8 cellular contexts compared by ENCODE assay signal in the genomic region with DNA sequence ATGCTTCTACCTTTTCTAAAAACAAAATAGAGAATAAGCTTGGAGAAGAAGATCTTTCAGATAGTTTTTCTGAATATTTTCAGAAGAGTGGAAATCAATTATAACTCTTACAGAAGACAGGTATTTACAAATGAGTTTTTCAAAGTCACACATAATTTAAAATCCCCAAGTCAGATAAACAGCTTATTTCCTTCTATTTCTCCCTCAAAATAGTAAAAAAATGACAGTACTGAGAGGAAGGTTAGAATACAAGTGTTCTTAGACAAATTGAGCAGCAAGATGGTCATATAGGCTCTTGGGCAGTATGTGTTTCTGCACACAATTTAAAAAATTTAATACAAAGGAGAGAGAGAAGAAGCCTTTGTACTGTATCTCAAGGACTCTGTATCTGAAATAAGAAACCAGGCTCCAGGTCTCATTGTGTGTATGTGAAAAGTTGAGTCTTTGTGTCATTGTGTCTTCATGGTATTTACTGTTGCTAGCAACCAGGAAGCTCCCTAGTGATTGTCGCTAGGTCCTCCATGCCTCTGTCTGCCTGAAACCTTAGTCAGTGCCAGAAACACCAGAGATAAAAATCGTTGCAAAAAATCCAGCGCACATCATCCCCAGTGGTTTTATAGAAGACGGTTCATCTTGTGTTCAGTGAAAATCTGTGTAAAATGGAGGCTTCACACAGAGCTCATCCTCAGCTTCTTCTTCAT. TPM values are rescaled to one million over a fixed set of nuclear protein-coding genes. Genes with fewer than 3 reads are reported as not detected.
A peak's percentile ranks its signal among the peaks of the same experiment; 100 is the strongest.
DNase-seq lines count a peak whose midpoint lies in the region; ATAC-seq and TF ChIP-seq lines count a peak whose summit lies in the region.

No MANE protein-coding gene starts in this region.

- H3K27me3 Mint-ChIP-seq in activated T-helper 1 cell treated with anti-CD3 and anti-CD28 coated beads, Interleukin-12 subunit alpha, Interleukin-12 subunit beta, Interleukin-2, Interleukin-4 antibody, amounts not matched to agents 30 ng/mL and 10 ng/mL and 1 ng/mL, durations not matched to agents 14 hours and 24 hours and 36 hours (ENCODE audit: insufficient read depth), result peaks cover 10% of the 10 kb centered on the region

- H3K4me3 ChIP-seq in right atrium auricular region, result no peak overlapping the region
- H3K4me3 ChIP-seq in skeletal muscle tissue (ENCODE audit: low read length in 3 of 3), result peak overlapping the region in 1 of 3 donors; percentile 25

- DNase-seq in DMS53 (lab: John Stamatoyannopoulos, UW) (peak; percentile 87), NCI-H1417 (lab: John Stamatoyannopoulos, UW) (peak; percentile 79 to 94 (median 84)), right atrium auricular region (ENCODE audit: low spot score) (peak; percentile 57), GM10266 (ENCODE audit: extremely low spot score) (no peak), inferior parietal cortex (ENCODE audit: extremely low spot score) (no peak)
- no peak for DNase-seq in activated T-helper 1 cell treated with anti-CD3 and anti-CD28 coated beads, Interleukin-12 subunit alpha, Interleukin-12 subunit beta, Interleukin-2, Interleukin-4 antibody, amounts not matched to agents 30 ng/mL and 10 ng/mL and 1 ng/mL, durations not matched to agents 14 hours and 24 hours and 36 hours (ENCODE audit: low spot score)

- H3K27me3 ChIP-seq in right atrium auricular region (no peaks in the 10 kb centered on the region), skeletal muscle tissue (ENCODE audit: control insufficient read depth in 3 of 3, insufficient read depth in 3 of 3, low read length in 3 of 3) (no peaks in the 10 kb centered on the region)

- TF ChIP-seq CTCF in right atrium auricular region (IDR thresholded peaks at IDR 0.05), result no peak
- TF ChIP-seq CTCF in GM10266 (IDR thresholded peaks at IDR 0.05; ENCODE audit: control insufficient read depth, insufficient read depth, low read depth, missing control alignments), result no peak

- no peaks in the 10 kb centered on the region for H3K36me3 ChIP-seq in right atrium auricular region
- H3K36me3 ChIP-seq in skeletal muscle tissue (ENCODE audit: control insufficient read depth in 3 of 3, insufficient read depth in 3 of 3, low read length in 3 of 3), result no peaks in the 10 kb centered on the region

- peaks cover 13% of the 10 kb centered on the region for H3K4me1 Mint-ChIP-seq in activated T-helper 1 cell treated with anti-CD3 and anti-CD28 coated beads, Interleukin-12 subunit alpha, Interleukin-12 subunit beta, Interleukin-2, Interleukin-4 antibody, amounts not matched to agents 30 ng/mL and 10 ng/mL and 1 ng/mL, durations not matched to agents 14 hours and 24 hours and 36 hours (ENCODE audit: low read depth)

- ATAC-seq in GM21576 (IDR thresholded peaks at IDR 0.05; ENCODE audit: unreplicated experiment), result no peak

- H3K9me3 ChIP-seq in right atrium auricular region, result no peaks in the 10 kb centered on the region
- no peaks in the 10 kb centered on the region for H3K9me3 ChIP-seq in skeletal muscle tissue (ENCODE audit: control insufficient read depth in 3 of 3, low read length in 3 of 3)

- H3K9ac ChIP-seq in skeletal muscle tissue (ENCODE audit: low read depth in 1 of 3, low read length in 3 of 3), result peak overlapping the region in 1 of 3 donors; percentile 24

- H3K9me3 Mint-ChIP-seq in activated T-helper 1 cell treated with anti-CD3 and anti-CD28 coated beads, Interleukin-12 subunit alpha, Interleukin-12 subunit beta, Interleukin-2, Interleukin-4 antibody, amounts not matched to agents 30 ng/mL and 10 ng/mL and 1 ng/mL, durations not matched to agents 14 hours and 24 hours and 36 hours, result no peaks in the 10 kb centered on the region

- no peaks in the 10 kb centered on the region for H3K36me3 Mint-ChIP-seq in activated T-helper 1 cell treated with anti-CD3 and anti-CD28 coated beads, Interleukin-12 subunit alpha, Interleukin-12 subunit beta, Interleukin-2, Interleukin-4 antibody, amounts not matched to agents 30 ng/mL and 10 ng/mL and 1 ng/mL, durations not matched to agents 14 hours and 24 hours and 36 hours (ENCODE audit: low read depth)

- intact Hi-C loops in activated T-helper 1 cell treated with anti-CD3 and anti-CD28 coated beads, Interleukin-12 subunit alpha, Interleukin-12 subunit beta, Interleukin-2, Interleukin-4 antibody, amounts not matched to agents 30 ng/mL and 10 ng/mL and 1 ng/mL, durations not matched to agents 14 hours and 24 hours and 36 hours (cut with micrococcal nuclease), result loop anchor here (1.0 kb wide), 1 partner anchor 12 kb away; a partner anchor contains a TSS

- H3K27ac Mint-ChIP-seq in activated T-helper 1 cell treated with anti-CD3 and anti-CD28 coated beads, Interleukin-12 subunit alpha, Interleukin-12 subunit beta, Interleukin-2, Interleukin-4 antibody, amounts not matched to agents 30 ng/mL and 10 ng/mL and 1 ng/mL, durations not matched to agents 14 hours and 24 hours and 36 hours, result peak overlapping the region; percentile 9

- H3K4me1 ChIP-seq in right atrium auricular region, result peaks cover 0 to 19% of the 10 kb centered on the region in 2 donors
- peaks cover 7 to 14% (median 10%) of the 10 kb centered on the region in 3 donors for H3K4me1 ChIP-seq in skeletal muscle tissue (ENCODE audit: control insufficient read depth in 3 of 3, insufficient read depth in 3 of 3, low read length in 3 of 3)

- peak overlapping the region; percentile 58 to 80 for H3K27ac ChIP-seq in right atrium auricular region
- H3K27ac ChIP-seq in skeletal muscle tissue (ENCODE audit: low read depth, low read length), result peak overlapping the region; percentile 66

- no peak overlapping the region for H3K4me3 Mint-ChIP-seq in activated T-helper 1 cell treated with anti-CD3 and anti-CD28 coated beads, Interleukin-12 subunit alpha, Interleukin-12 subunit beta, Interleukin-2, Interleukin-4 antibody, amounts not matched to agents 30 ng/mL and 10 ng/mL and 1 ng/mL, durations not matched to agents 14 hours and 24 hours and 36 hours

RNA-seq across cellular contexts. Expression of a gene that starts 12.9 kb away (rescaled TPM):
- 46.7 and 47.2 TPM in 2 replicates for total RNA-seq in activated T-helper 1 cell treated with anti-CD3 and anti-CD28 coated beads, Interleukin-12 subunit alpha, Interleukin-12 subunit beta, Interleukin-2, Interleukin-4 antibody, amounts not matched to agents 30 ng/mL and 10 ng/mL and 1 ng/mL, durations not matched to agents 14 hours and 24 hours and 36 hours
- total RNA-seq in right atrium auricular region, result 100 to 1,000 TPM; 131 to 241 TPM
- 942 TPM for total RNA-seq in skeletal muscle tissue

Comparison
In these comparisons a context has a peak if more than half of its experiments do, and no peak if none do; other contexts are left out.
1. DNase-seq: peak in DMS53 (single experiment), NCI-H1417 (3 of 3) and right atrium auricular region (single experiment); none in activated T-helper 1 cell treated with anti-CD3 and anti-CD28 coated beads, Interleukin-12 subunit alpha, Interleukin-12 subunit beta, Interleukin-2, Interleukin-4 antibody, amounts not matched to agents 30 ng/mL and 10 ng/mL and 1 ng/mL, durations not matched to agents 14 hours and 24 hours and 36 hours (single experiment), GM10266 (single experiment) and inferior parietal cortex (single experiment).